ENCODE assay signal across 27 cellular contexts in genomic region chr13:28479005-28479404, GRCh38. TPM values are rescaled to one million over a fixed set of nuclear protein-coding genes. Genes with fewer than 3 reads are reported as not detected.
"Had no signal": no experiment of that assay in that cellular context is flagged by ENCODE, and none has a peak within 500 bp of the region (broad histone marks: within the 10 kb centered on the region; RNA-seq: fewer than 3 reads in every experiment).

No MANE protein-coding gene starts in this region.

- H3K4me2 ChIP-seq: hepatocyte, neural progenitor cell had no signal

- H2AFZ ChIP-seq: hepatocyte, neural progenitor cell had no signal

- H3K9ac ChIP-seq: neural progenitor cell had no signal

- H3K4me1 ChIP-seq: foreskin keratinocyte, gastroesophageal sphincter, neural progenitor cell, prostate gland, testis had no signal

- H3K9me3 ChIP-seq: esophagus muscularis mucosa, gastroesophageal sphincter, heart left ventricle, left lung, mucosa of descending colon, prostate gland, right atrium auricular region, testis, tibial artery had no signal

- H3K27me3 ChIP-seq: hepatocyte, neural progenitor cell, right atrium auricular region, testis, tibial artery had no signal

- H3K27ac Mint-ChIP-seq: mesothelial cell of epicardium; naive thymus-derived CD4-positive, alpha-beta T cell; nephron; neural progenitor cell; stimulated activated memory B cell treated with anti-CD40 and anti-IgM and Interleukin-4, amounts not matched to agents 10 μg/mL and 1 μg/mL and 100 μg/mL, for 72 hours; type B pancreatic cell had no signal

- H3K36me3 Mint-ChIP-seq: mesothelial cell of epicardium; naive thymus-derived CD4-positive, alpha-beta T cell; neural progenitor cell; stimulated activated memory B cell treated with anti-CD40 and anti-IgM and Interleukin-4, amounts not matched to agents 10 μg/mL and 1 μg/mL and 100 μg/mL, for 72 hours; type B pancreatic cell had no signal

- H3K79me2 ChIP-seq: hepatocyte had no signal

- DNase-seq: cortex of kidney; dorsolateral prefrontal cortex; effector CD4-positive, alpha-beta T cell; foreskin keratinocyte; heart left ventricle; left cardiac atrium; left lung; mesenchymal stem cell; mucosa of descending colon; naive thymus-derived CD4-positive, alpha-beta T cell; stimulated activated CD4-positive, alpha-beta T cell treated with anti-CD3 and anti-CD28 coated beads, Interleukin-4, amount 100 ng/mL, for 4 hours; stimulated activated naive CD8-positive, alpha-beta T cell treated with anti-CD3 and anti-CD28 coated beads, Interleukin-15, Interleukin-2, amounts not matched to agents 100 U/mL and 50 U/mL, for 24 hours; substantia nigra; testis; tibial artery had no signal

- H3K4me3 Mint-ChIP-seq: mesothelial cell of epicardium; naive thymus-derived CD4-positive, alpha-beta T cell; nephron; neural progenitor cell; stimulated activated memory B cell treated with anti-CD40 and anti-IgM and Interleukin-4, amounts not matched to agents 10 μg/mL and 1 μg/mL and 100 μg/mL, for 72 hours; type B pancreatic cell had no signal

- H3K4me1 Mint-ChIP-seq: stimulated activated memory B cell treated with anti-CD40 and anti-IgM and Interleukin-4, amounts not matched to agents 10 μg/mL and 1 μg/mL and 100 μg/mL, for 72 hours had no signal

- H3K27ac ChIP-seq: dorsolateral prefrontal cortex, esophagus muscularis mucosa, foreskin keratinocyte, gastroesophageal sphincter, heart left ventricle, hepatocyte, left lung, neural progenitor cell, prostate gland, right atrium auricular region, testis, tibial artery had no signal

- ATAC-seq: foreskin keratinocyte; gastroesophageal sphincter; heart left ventricle; left cardiac atrium; left lung; mucosa of descending colon; naive thymus-derived CD4-positive, alpha-beta T cell; sciatic nerve; stimulated activated memory B cell treated with anti-CD40 and anti-IgM and Interleukin-4, amounts not matched to agents 10 μg/mL and 1 μg/mL and 100 μg/mL, for 72 hours; stimulated activated naive CD8-positive, alpha-beta T cell treated with anti-CD3 and anti-CD28 coated beads, Interleukin-15, Interleukin-2, amounts not matched to agents 100 U/mL and 50 U/mL, for 24 hours had no signal

- H3K4me3 ChIP-seq: dorsolateral prefrontal cortex, esophagus muscularis mucosa, gastroesophageal sphincter, heart left ventricle, hepatocyte, left lung, mucosa of descending colon, neural progenitor cell, prostate gland, right atrium auricular region, testis, tibial artery had no signal

- H3K36me3 ChIP-seq: esophagus muscularis mucosa, gastroesophageal sphincter, left lung, neural progenitor cell, prostate gland, right atrium auricular region, tibial artery had no signal

- H3K9me3 Mint-ChIP-seq: mesothelial cell of epicardium; naive thymus-derived CD4-positive, alpha-beta T cell; nephron; neural progenitor cell; stimulated activated memory B cell treated with anti-CD40 and anti-IgM and Interleukin-4, amounts not matched to agents 10 μg/mL and 1 μg/mL and 100 μg/mL, for 72 hours; type B pancreatic cell had no signal

RNA-seq across cellular contexts. Expression of gene FLT1, which starts 15.9 kb away (rescaled TPM):
- total RNA-seq: foreskin keratinocyte, osteoblast had no signal
